Comparison of ENCODE assay signal across 19 cellular contexts in the genomic region with DNA sequence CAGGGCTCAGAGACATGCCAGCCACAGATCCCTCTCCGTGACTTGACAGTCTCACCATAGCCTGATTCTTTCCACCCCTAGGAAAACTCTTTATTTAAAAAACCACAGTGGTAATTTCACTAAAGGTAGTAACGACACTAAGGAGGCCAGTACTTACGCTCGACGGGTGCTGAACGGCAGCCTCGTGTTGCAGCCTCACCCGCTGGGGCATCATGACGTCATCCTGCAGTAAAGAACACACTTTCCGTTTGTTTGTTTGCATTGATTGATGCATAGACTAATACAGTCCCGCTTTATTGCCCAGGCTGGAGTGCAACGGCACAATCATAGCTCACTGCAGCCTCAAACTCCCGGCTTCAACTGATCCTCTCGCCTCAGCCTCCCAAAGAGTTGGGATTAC.
DNase-seq lines count a peak whose midpoint lies in the region; ATAC-seq, FAIRE-seq and TF ChIP-seq lines count a peak whose summit lies in the region.
"Had no signal": no experiment of that assay in that cellular context is flagged by ENCODE, and none has a peak within 500 bp of the region (broad histone marks: within the 10 kb centered on the region; RNA-seq: fewer than 3 reads in every experiment).

No MANE protein-coding gene starts in this region.

- no peaks in the 10 kb centered on the region for H3K9me3 ChIP-seq in HepG2 (ENCODE audit: low read length)
- H3K9me3 ChIP-seq in right lobe of liver, result no peaks in the 10 kb centered on the region
- H3K9me3 ChIP-seq in BE2C, result no peaks in the 10 kb centered on the region; the same call in 1 of the 2 replicates
- H3K9me3 ChIP-seq in sigmoid colon, result no peaks in the 10 kb centered on the region
- H3K9me3 ChIP-seq: Caco-2 had no signal

- POLR2A ChIA-PET in HepG2 (lab: Yijun Ruan, JAX), result no interaction called here

- H3K27me3 Mint-ChIP-seq in type B pancreatic cell, result no peaks in the 10 kb centered on the region
- H3K27me3 Mint-ChIP-seq: IgD-negative memory B cell had no signal

- H3K4me3 ChIP-seq in HepG2 (replicated peaks in 1 of 3; ENCODE audit: insufficient read depth in 1 of 3, low read depth in 2 of 3, low read length in 3 of 3), result no peak overlapping the region
- no peak overlapping the region for H3K4me3 ChIP-seq in right lobe of liver
- no peak overlapping the region for H3K4me3 ChIP-seq in coronary artery
- H3K4me3 ChIP-seq in BE2C (ENCODE audit: low read depth, low read length), result no peak overlapping the region
- no peak overlapping the region for H3K4me3 ChIP-seq in sigmoid colon
- H3K4me3 ChIP-seq: GM12878, SJCRH30 had no signal

- intact Hi-C loops in HepG2 (cut with micrococcal nuclease; ENCODE audit: unreplicated experiment) (no loop called here), right lobe of liver (cut with DNase I) (no loop called here), sigmoid colon (cut with DNase I) (no loop called here)

- CTCF ChIA-PET in HepG2 (lab: Yijun Ruan, JAX; ENCODE audit: low intra/inter-chr PET ratio, low total read pairs), result no interaction called here

- BruUV-seq in HepG2 (replicated peaks; lab: Mats Ljungman, UMichigan), result no TSS peak

- no peak overlapping the region for H3K4me2 ChIP-seq in HepG2 (ENCODE audit: low read depth, low read length)

- no peaks in the 10 kb centered on the region for H3K27me3 ChIP-seq in HepG2 (ENCODE audit: control insufficient read depth in 1 of 2, insufficient read depth in 2 of 2, low read length in 2 of 2)
- H3K27me3 ChIP-seq in right lobe of liver, result no peaks in the 10 kb centered on the region
- H3K27me3 ChIP-seq in BE2C, result no peaks in the 10 kb centered on the region
- no peaks in the 10 kb centered on the region for H3K27me3 ChIP-seq in sigmoid colon
- H3K27me3 ChIP-seq: SJCRH30 had no signal

- in situ Hi-C loops in HepG2 (cut with HindIII; ENCODE audit: extremely low pct_ligation_motif_present, low pct_unique_long_range_greater_than_20kb), result no loop called here

- ATAC-seq in HepG2 (no peak), right lobe of liver (no peak)
- ATAC-seq: GM12878, HCT116 had no signal

- H3K4me1 ChIP-seq in HepG2 (ENCODE audit: insufficient read depth, low read length) (peaks cover 8% of the 10 kb centered on the region; the same call in 1 of the 2 replicates), right lobe of liver (no peaks in the 10 kb centered on the region), BE2C (no peaks in the 10 kb centered on the region), sigmoid colon (no peaks in the 10 kb centered on the region)
- H3K4me1 ChIP-seq: Caco-2 had no signal

- TF ChIP-seq RAD21 in HepG2 (CRISPR knock-in tag; IDR thresholded peaks at IDR 0.05), result no peak

- H3K36me3 Mint-ChIP-seq in type B pancreatic cell, result peaks cover 11% of the 10 kb centered on the region
- H3K36me3 Mint-ChIP-seq: IgD-negative memory B cell had no signal

- H3K36me3 ChIP-seq in HepG2 (replicated peaks in 1 of 2; ENCODE audit: control insufficient read depth in 1 of 2, insufficient read depth in 2 of 2, low read length in 2 of 2) (peaks cover 2 to 3% of the 10 kb centered on the region in 2 experiments; a peak in 2 of 5 replicates), right lobe of liver (no peaks in the 10 kb centered on the region), BE2C (no peaks in the 10 kb centered on the region), sigmoid colon (no peaks in the 10 kb centered on the region)
- H3K36me3 ChIP-seq: SJCRH30 had no signal

- H3K9me3 Mint-ChIP-seq in type B pancreatic cell, result no peaks in the 10 kb centered on the region
- H3K9me3 Mint-ChIP-seq: IgD-negative memory B cell had no signal

- H3K4me3 Mint-ChIP-seq in type B pancreatic cell, result no peak overlapping the region
- H3K4me3 Mint-ChIP-seq: IgD-negative memory B cell had no signal

- TF ChIP-seq CTCF in HepG2 (CRISPR knock-in tag; IDR thresholded peaks at IDR 0.05) (no peak), right lobe of liver (IDR thresholded peaks at IDR 0.05) (no peak), coronary artery (IDR thresholded peaks at IDR 0.05) (no peak), type B pancreatic cell (conservative IDR thresholded peaks at IDR 0.05) (no peak), BE2C (IDR thresholded peaks at IDR 0.05; ENCODE audit: low read depth, low read length) (no peak), sigmoid colon (IDR thresholded peaks at IDR 0.05) (no peak)

- H3K27ac ChIP-seq in HepG2 (ENCODE audit: extremely low read length, insufficient read depth, low read length) (no peak overlapping the region), right lobe of liver (no peak overlapping the region), coronary artery (no peak overlapping the region), sigmoid colon (no peak overlapping the region)
- H3K27ac ChIP-seq: SJCRH30 had no signal

- TF ChIP-seq POLR2A in HepG2 (IDR thresholded peaks at IDR 0.05; ENCODE audit: insufficient read depth in 1 of 2, low read depth in 2 of 2, low read length in 2 of 2) (no peak), right lobe of liver (IDR thresholded peaks at IDR 0.05) (no peak), sigmoid colon (IDR thresholded peaks at IDR 0.05) (no peak)

- H3K27ac Mint-ChIP-seq in type B pancreatic cell, result peak overlapping the region; percentile 1
- H3K27ac Mint-ChIP-seq: IgD-negative memory B cell had no signal

- TF ChIP-seq EP300 in HepG2 (IDR thresholded peaks at IDR 0.05; ENCODE audit: low read depth in 2 of 2, low read length in 2 of 2), result no peak
- TF ChIP-seq EP300 in HepG2 (CRISPR knock-in tag; IDR thresholded peaks at IDR 0.05; ENCODE audit: borderline replicate concordance), result no peak
- no peak for TF ChIP-seq EP300 in sigmoid colon (IDR thresholded peaks at IDR 0.05)

- H3K9ac ChIP-seq in HepG2 (ENCODE audit: insufficient read depth, low read depth, low read length), result no peak overlapping the region

- 94% methylated on average over 14 of the region's 14 CpGs for WGBS in HepG2 (ENCODE audit: low lambda C conversion rate)
- 96% methylated on average over 11 of the region's 14 CpGs for WGBS in right lobe of liver (ENCODE audit: insufficient coverage, low coverage, low lambda C conversion rate, missing lambda C conversion rate)
- WGBS in sigmoid colon, 2 donors, result 68 to 91% methylated on average over 14 of the region's 14 CpGs

- no peak for FAIRE-seq in HepG2 (lab: Jason Lieb, UNC)
- FAIRE-seq: GM12878 had no signal

- no peaks in the 10 kb centered on the region for H4K20me1 ChIP-seq in HepG2 (ENCODE audit: insufficient read depth, low read length)

- DNase-seq in HepG2 (ENCODE audit: low spot score), result no peak
- DNase-seq in right lobe of liver, result no peak
- DNase-seq in NCI-H69 (lab: John Stamatoyannopoulos, UW), result peak; percentile 13
- DNase-seq in coronary artery (ENCODE audit: low spot score), result peak; percentile 17
- no peak for DNase-seq in type B pancreatic cell (ENCODE audit: extremely low spot score, unreplicated experiment)
- DNase-seq in BE2C, result no peak
- no peak for DNase-seq in sigmoid colon
- no peak for DNase-seq in NCI-H1694 (lab: John Stamatoyannopoulos, UW)
- DNase-seq: Caco-2, DND-41, GDM1, NCI-H2029, NCI-H526 treated with DMSO at 0.1 percent for 48 hours, OCI-M1, RPMI8226, SJCRH30 had no signal

- H3K79me2 ChIP-seq in HepG2 (ENCODE audit: insufficient read depth, low read length), result no peaks in the 10 kb centered on the region

- H3K4me1 Mint-ChIP-seq in type B pancreatic cell (ENCODE audit: unreplicated experiment), result peaks cover 21% of the 10 kb centered on the region

- no peak overlapping the region for H2AFZ ChIP-seq in HepG2 (ENCODE audit: low read length)

TF ChIP-seq in HepG2, 621 proteins besides CTCF, POLR2A, EP300 and RAD21:
- TF ChIP-seq ATF7 (IDR thresholded peaks at IDR 0.05) (peak; percentile 54), ATF7 (CRISPR knock-in tag; IDR thresholded peaks at IDR 0.05) (no peak), PRMT3 (CRISPR knock-in tag; IDR thresholded peaks at IDR 0.05; ENCODE audit: borderline replicate concordance, low read depth) (no peak), SCMH1 (CRISPR knock-in tag; IDR thresholded peaks at IDR 0.05; ENCODE audit: borderline replicate concordance) (no peak), TARDBP (CRISPR knock-in tag; IDR thresholded peaks at IDR 0.05) (no peak), CREB1 (IDR thresholded peaks at IDR 0.05) (peak; percentile 61), CREB1 (CRISPR knock-in tag; IDR thresholded peaks at IDR 0.05) (no peak), ZBTB38 (CRISPR knock-in tag; IDR thresholded peaks at IDR 0.05) (peak; percentile 47), ZNF570 (CRISPR knock-in tag; IDR thresholded peaks at IDR 0.05; ENCODE audit: borderline replicate concordance) (no peak)
- TF ChIP-seq, protein P1, sequence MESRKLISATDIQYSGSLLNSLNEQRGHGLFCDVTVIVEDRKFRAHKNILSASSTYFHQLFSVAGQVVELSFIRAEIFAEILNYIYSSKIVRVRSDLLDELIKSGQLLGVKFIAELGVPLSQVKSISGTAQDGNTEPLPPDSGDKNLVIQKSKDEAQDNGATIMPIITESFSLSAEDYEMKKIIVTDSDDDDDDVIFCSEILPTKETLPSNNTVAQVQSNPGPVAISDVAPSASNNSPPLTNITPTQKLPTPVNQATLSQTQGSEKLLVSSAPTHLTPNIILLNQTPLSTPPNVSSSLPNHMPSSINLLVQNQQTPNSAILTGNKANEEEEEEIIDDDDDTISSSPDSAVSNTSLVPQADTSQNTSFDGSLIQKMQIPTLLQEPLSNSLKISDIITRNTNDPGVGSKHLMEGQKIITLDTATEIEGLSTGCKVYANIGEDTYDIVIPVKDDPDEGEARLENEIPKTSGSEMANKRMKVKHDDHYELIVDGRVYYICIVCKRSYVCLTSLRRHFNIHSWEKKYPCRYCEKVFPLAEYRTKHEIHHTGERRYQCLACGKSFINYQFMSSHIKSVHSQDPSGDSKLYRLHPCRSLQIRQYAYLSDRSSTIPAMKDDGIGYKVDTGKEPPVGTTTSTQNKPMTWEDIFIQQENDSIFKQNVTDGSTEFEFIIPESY (CRISPR knock-in tag; IDR thresholded peaks at IDR 0.05), result peak; percentile 58; the same call in 1 of the 2 replicates

Comparison
In these comparisons a context has a peak if more than half of its experiments do, and no peak if none do; other contexts are left out.
1. DNase-seq: peak in NCI-H69 (single experiment) and coronary artery (single experiment); none in HepG2 (single experiment), right lobe of liver (0 of 3), type B pancreatic cell (single experiment), BE2C (single experiment), sigmoid colon (single experiment) and NCI-H1694 (single experiment).